Comparison of ENCODE assay signal across 16 cellular contexts in genomic region chr3:52775877-52776276, GRCh38. TPM values are rescaled to one million over a fixed set of nuclear protein-coding genes. Genes with fewer than 3 reads are reported as not detected.
DNase-seq lines count a peak whose midpoint lies in the region; ATAC-seq, FAIRE-seq and TF ChIP-seq lines count a peak whose summit lies in the region.
"Had no signal": no experiment of that assay in that cellular context is flagged by ENCODE, and none has a peak within 500 bp of the region (broad histone marks: within the 10 kb centered on the region; RNA-seq: fewer than 3 reads in every experiment).

No MANE protein-coding gene starts in this region.

- H2AFZ ChIP-seq in Karpas-422 (ENCODE audit: low read length) (peak overlapping the region; percentile 34; the same call in 1 of the 2 replicates), HepG2 (ENCODE audit: low read length) (no peak overlapping the region)
- H2AFZ ChIP-seq: GM23248 had no signal

- H3K4me2 ChIP-seq in Karpas-422 (ENCODE audit: low read depth, low read length, poor library complexity, severe bottlenecking) (no peak overlapping the region), HepG2 (ENCODE audit: low read depth, low read length) (peak overlapping the region; percentile 71)

- ATAC-seq in HepG2: peak; percentile 68
- no peak for ATAC-seq in GM19395 (IDR thresholded peaks at IDR 0.05; ENCODE audit: unreplicated experiment)
- no peak for ATAC-seq in HG03175 (IDR thresholded peaks at IDR 0.05; ENCODE audit: unreplicated experiment)
- no peak for ATAC-seq in activated CD8-positive, alpha-beta T cell treated with anti-CD3 and anti-CD28 coated beads, Interleukin-2, amount 10 ng/mL, durations not matched to agents 7 days and 5 days
- ATAC-seq: activated CD4-positive, alpha-beta T cell treated with anti-CD3 and anti-CD28 coated beads for 36 hours; mucosa of descending colon had no signal

- H3K27ac ChIP-seq in Karpas-422 (ENCODE audit: low read length) (no peak overlapping the region), HepG2 (ENCODE audit: extremely low read length, insufficient read depth, low read length) (peak overlapping the region; percentile 88)
- H3K27ac ChIP-seq: ascending aorta, GM23248, Peyer's patch had no signal

- H4K20me1 ChIP-seq in Karpas-422 (ENCODE audit: insufficient read depth, low read depth, low read length) (no peaks in the 10 kb centered on the region), HepG2 (ENCODE audit: insufficient read depth, low read length) (no peaks in the 10 kb centered on the region)

- TF ChIP-seq RAD21 in HepG2 (CRISPR knock-in tag; IDR thresholded peaks at IDR 0.05): no peak

- H3K9me3 ChIP-seq in Karpas-422 (ENCODE audit: low read length): no peaks in the 10 kb centered on the region
- H3K9me3 ChIP-seq in HepG2 (ENCODE audit: low read length): no peaks in the 10 kb centered on the region
- H3K9me3 ChIP-seq: ascending aorta, mucosa of descending colon, Peyer's patch had no signal

- DNase-seq in AG08396 (ENCODE audit: low spot score) (peak; percentile 1), Karpas-422 (no peak), HepG2 (ENCODE audit: low spot score) (peak; percentile 39)
- DNase-seq in activated CD8-positive, alpha-beta T cell treated with anti-CD3 and anti-CD28 coated beads, Interleukin-2, amount 10 ng/mL, durations not matched to agents 7 days and 5 days: no peak
- DNase-seq: activated CD4-positive, alpha-beta T cell treated with anti-CD3 and anti-CD28 coated beads for 36 hours; activated naive CD4-positive, alpha-beta T cell treated with anti-CD3 and anti-CD28 coated beads for 36 hours; CD4-positive, alpha-beta T cell; foreskin melanocyte; GM23248; NCI-H1105 treated with DMSO at 0.1 percent for 48 hours; substantia nigra had no signal

- peaks cover 15% of the 10 kb centered on the region for H3K4me1 Mint-ChIP-seq in activated CD8-positive, alpha-beta T cell treated with anti-CD3 and anti-CD28 coated beads, Interleukin-2, amount 10 ng/mL, durations not matched to agents 7 days and 5 days (ENCODE audit: low read depth)

- CTCF ChIA-PET in HepG2 (lab: Yijun Ruan, JAX; ENCODE audit: low intra/inter-chr PET ratio, low total read pairs): no interaction called here
- CTCF ChIA-PET in activated CD8-positive, alpha-beta T cell treated with anti-CD3 and anti-CD28 coated beads, Interleukin-2, amount 10 ng/mL, durations not matched to agents 7 days and 5 days (lab: Charles Lee): no interaction called here

- no peak overlapping the region for H3K27ac Mint-ChIP-seq in activated CD8-positive, alpha-beta T cell treated with anti-CD3 and anti-CD28 coated beads, Interleukin-2, amount 10 ng/mL, durations not matched to agents 7 days and 5 days
- H3K27ac Mint-ChIP-seq: activated CD4-positive, alpha-beta T cell treated with anti-CD3 and anti-CD28 coated beads for 36 hours; activated naive CD4-positive, alpha-beta T cell treated with anti-CD3 and anti-CD28 coated beads for 36 hours; CD4-positive, alpha-beta T cell had no signal

- H3K4me1 ChIP-seq in Karpas-422 (ENCODE audit: low read length) (peaks cover 12% of the 10 kb centered on the region), HepG2 (ENCODE audit: insufficient read depth, low read length) (peaks cover 90% of the 10 kb centered on the region)
- H3K4me1 ChIP-seq: ascending aorta had no signal

- no peaks in the 10 kb centered on the region for H3K9me3 Mint-ChIP-seq in activated CD8-positive, alpha-beta T cell treated with anti-CD3 and anti-CD28 coated beads, Interleukin-2, amount 10 ng/mL, durations not matched to agents 7 days and 5 days (ENCODE audit: insufficient read depth)
- H3K9me3 Mint-ChIP-seq: activated naive CD4-positive, alpha-beta T cell treated with anti-CD3 and anti-CD28 coated beads for 36 hours; CD4-positive, alpha-beta T cell had no signal

- H3K9me2 ChIP-seq in Karpas-422 (replicated peaks; ENCODE audit: insufficient read depth, low read length): no peaks in the 10 kb centered on the region

- H3K36me3 ChIP-seq in Karpas-422 (ENCODE audit: insufficient read depth, low read length) (no peaks in the 10 kb centered on the region), HepG2 (replicated peaks in 1 of 2; ENCODE audit: control insufficient read depth in 1 of 2, insufficient read depth in 2 of 2, low read length in 2 of 2) (no peaks in the 10 kb centered on the region)
- H3K36me3 ChIP-seq: ascending aorta, Peyer's patch had no signal

- 3% methylated on average over 8 of the region's 8 CpGs for WGBS in HepG2 (ENCODE audit: low lambda C conversion rate)

- intact Hi-C loops in HepG2 (cut with micrococcal nuclease; ENCODE audit: unreplicated experiment): loop anchor here (1.0 to 10.0 kb wide), 2 partner anchors 11 to 49 kb away; no protein-coding TSS in a partner anchor

- FAIRE-seq in HepG2 (lab: Jason Lieb, UNC): peak; percentile 67

- no peak for TF ChIP-seq CTCF in HepG2 (CRISPR knock-in tag; IDR thresholded peaks at IDR 0.05)

- peaks cover 10% of the 10 kb centered on the region for H3K27me3 Mint-ChIP-seq in activated CD8-positive, alpha-beta T cell treated with anti-CD3 and anti-CD28 coated beads, Interleukin-2, amount 10 ng/mL, durations not matched to agents 7 days and 5 days (ENCODE audit: low read depth)
- H3K27me3 Mint-ChIP-seq: activated CD4-positive, alpha-beta T cell treated with anti-CD3 and anti-CD28 coated beads for 36 hours; CD4-positive, alpha-beta T cell had no signal

- TF ChIP-seq EP300 in HepG2 (IDR thresholded peaks at IDR 0.05; ENCODE audit: low read depth in 2 of 2, low read length in 2 of 2) (no peak), HepG2 (CRISPR knock-in tag; IDR thresholded peaks at IDR 0.05; ENCODE audit: borderline replicate concordance) (no peak)

- H3K9ac ChIP-seq in Karpas-422 (ENCODE audit: low read length) (no peak overlapping the region), HepG2 (ENCODE audit: insufficient read depth, low read depth, low read length) (peak overlapping the region; percentile 59)
- H3K9ac ChIP-seq: GM23248 had no signal

- in situ Hi-C loops in HepG2 (cut with HindIII; ENCODE audit: extremely low pct_ligation_motif_present, low pct_unique_long_range_greater_than_20kb): no loop called here

- no peaks in the 10 kb centered on the region for H3K27me3 ChIP-seq in Karpas-422 (ENCODE audit: low read length)
- no peaks in the 10 kb centered on the region for H3K27me3 ChIP-seq in HepG2 (ENCODE audit: control insufficient read depth in 1 of 2, insufficient read depth in 2 of 2, low read length in 2 of 2)
- H3K27me3 ChIP-seq: ascending aorta, Peyer's patch had no signal

- POLR2A ChIA-PET in HepG2 (lab: Yijun Ruan, JAX): interaction anchor here (0.8 to 18.4 kb wide), 8 partner anchors 11 to 385 kb away, joined by 3 to 466 read pairs (median 7); partner anchors contain the start of genes ITIH3 and PRKCD
- POLR2A ChIA-PET in activated CD8-positive, alpha-beta T cell treated with anti-CD3 and anti-CD28 coated beads, Interleukin-2, amount 10 ng/mL, durations not matched to agents 7 days and 5 days (lab: Charles Lee): interaction anchor here (0.5 kb wide), 1 partner anchor 326 kb away, joined by 4 read pairs; no protein-coding TSS in a partner anchor

- H3K4me3 Mint-ChIP-seq in activated CD8-positive, alpha-beta T cell treated with anti-CD3 and anti-CD28 coated beads, Interleukin-2, amount 10 ng/mL, durations not matched to agents 7 days and 5 days: no peak overlapping the region
- H3K4me3 Mint-ChIP-seq: activated CD4-positive, alpha-beta T cell treated with anti-CD3 and anti-CD28 coated beads for 36 hours; activated naive CD4-positive, alpha-beta T cell treated with anti-CD3 and anti-CD28 coated beads for 36 hours; CD4-positive, alpha-beta T cell had no signal

- H3K79me2 ChIP-seq in Karpas-422 (ENCODE audit: low read length) (no peaks in the 10 kb centered on the region), HepG2 (ENCODE audit: insufficient read depth, low read length) (no peaks in the 10 kb centered on the region)

- no peak overlapping the region for H3K4me3 ChIP-seq in Karpas-422 (ENCODE audit: low read length)
- H3K4me3 ChIP-seq in HepG2 (replicated peaks in 1 of 3; ENCODE audit: insufficient read depth in 1 of 3, low read depth in 2 of 3, low read length in 3 of 3): peak overlapping the region in 1 of 3 experiments; percentile 58; a peak in 2 of 6 replicates
- H3K4me3 ChIP-seq: ascending aorta, GM23248, mucosa of descending colon, Peyer's patch had no signal

- no peaks in the 10 kb centered on the region for H3K36me3 Mint-ChIP-seq in activated CD8-positive, alpha-beta T cell treated with anti-CD3 and anti-CD28 coated beads, Interleukin-2, amount 10 ng/mL, durations not matched to agents 7 days and 5 days (ENCODE audit: low read depth)

- BruUV-seq in HepG2 (replicated peaks; lab: Mats Ljungman, UMichigan): no TSS peak

- TF ChIP-seq POLR2A in HepG2 (IDR thresholded peaks at IDR 0.05; ENCODE audit: insufficient read depth in 1 of 2, low read depth in 2 of 2, low read length in 2 of 2): peak in 1 of 2 experiments; percentile 49; a peak in 1 of 4 replicates

RNA-seq across cellular contexts. Expression of gene ITIH1, which starts 1.5 kb away (rescaled TPM):
- not detected in 2 replicates for total RNA-seq in Karpas-422 (2014; rRNA removed; shearing (Covaris generic); ENCODE audit: low replicate concordance)
- total RNA-seq in HepG2 (2016; rRNA removed; fragmentation: Illumina TruSeq; extraction: Trizol): 9.8 and 12.3 TPM in 2 replicates
- total RNA-seq in HepG2 (2016; cell fraction: cytosol; rRNA removed; fragmentation: Illumina TruSeq; extraction: Trizol; ENCODE audit: low read depth): 7.6 and 10.0 TPM in 2 replicates
- 7.8 and 12.6 TPM in 2 replicates for total RNA-seq in HepG2 (2016; cell fraction: insoluble cytoplasmic fraction; rRNA removed; fragmentation: Illumina TruSeq; extraction: Trizol)
- total RNA-seq in HepG2 (2016; cell fraction: membrane; rRNA removed; fragmentation: Illumina TruSeq; extraction: Trizol): 10.1 and 13.2 TPM in 2 replicates
- total RNA-seq in HepG2 (2016; cell fraction: nucleus; rRNA removed; fragmentation: Illumina TruSeq; extraction: Trizol): 10.1 and 14.4 TPM in 2 replicates
- polyA plus RNA-seq in HepG2 (2011; rRNA removed): 19.6 and 46.5 TPM in 2 replicates
- 19.0 and 27.6 TPM in 2 replicates for polyA plus RNA-seq in HepG2 (2011; cell fraction: cytosol; rRNA removed)
- 84.4 and 124 TPM in 2 replicates for polyA plus RNA-seq in HepG2 (2011; cell fraction: nucleus; rRNA removed)
- 39.9 and 42.6 TPM in 2 replicates for polyA plus RNA-seq in HepG2 (2012)
- 8.5 and 8.8 TPM in 2 replicates for polyA plus RNA-seq in HepG2 (2016; cell fraction: cytosol; fragmentation: Illumina TruSeq; extraction: Trizol; ENCODE audit: low read depth)
- 9.1 and 10.1 TPM in 2 replicates for polyA plus RNA-seq in HepG2 (2016; cell fraction: insoluble cytoplasmic fraction; fragmentation: Illumina TruSeq; extraction: Trizol; ENCODE audit: low read depth)
- polyA plus RNA-seq in HepG2 (2016; cell fraction: membrane; fragmentation: Illumina TruSeq; extraction: Trizol; ENCODE audit: low read depth): 8.5 and 11.6 TPM in 2 replicates
- 21.9 and 26.1 TPM in 2 replicates for polyA plus RNA-seq in HepG2 (2016; cell fraction: nucleus; fragmentation: Illumina TruSeq; extraction: Trizol; ENCODE audit: insufficient read depth, low read depth)
- 17.9 TPM in 1 of 2 replicates, not detected in the other for polyA minus RNA-seq in HepG2 (2011; rRNA and poly(A)+ RNA removed; ENCODE audit: low replicate concordance)
- polyA minus RNA-seq in HepG2 (2011; cell fraction: cytosol; rRNA and poly(A)+ RNA removed): 5.0 and 10.8 TPM in 2 replicates
- polyA minus RNA-seq in HepG2 (2011; cell fraction: nucleus; rRNA and poly(A)+ RNA removed): 9.7 and 16.8 TPM in 2 replicates
- not detected for total RNA-seq in activated CD8-positive, alpha-beta T cell treated with anti-CD3 and anti-CD28 coated beads, Interleukin-2, amount 10 ng/mL, durations not matched to agents 7 days and 5 days
- total RNA-seq: activated CD4-positive, alpha-beta T cell treated with anti-CD3 and anti-CD28 coated beads for 36 hours; activated naive CD4-positive, alpha-beta T cell treated with anti-CD3 and anti-CD28 coated beads for 36 hours; CD4-positive, alpha-beta T cell; GM23248; mucosa of descending colon; Peyer's patch had no signal
- polyA plus RNA-seq: GM23248 had no signal

RNA-seq across cellular contexts. Expression of gene NEK4, which starts 5.1 kb away (rescaled TPM):
- total RNA-seq in Karpas-422 (2014; rRNA removed; shearing (Covaris generic); ENCODE audit: low replicate concordance): 20.5 and 44.1 TPM in 2 replicates
- 38.0 and 38.5 TPM in 2 replicates for total RNA-seq in HepG2 (2016; rRNA removed; fragmentation: Illumina TruSeq; extraction: Trizol)
- 18.0 and 19.7 TPM in 2 replicates for total RNA-seq in HepG2 (2016; cell fraction: cytosol; rRNA removed; fragmentation: Illumina TruSeq; extraction: Trizol; ENCODE audit: low read depth)
- total RNA-seq in HepG2 (2016; cell fraction: insoluble cytoplasmic fraction; rRNA removed; fragmentation: Illumina TruSeq; extraction: Trizol): 34.9 and 36.4 TPM in 2 replicates
- total RNA-seq in HepG2 (2016; cell fraction: membrane; rRNA removed; fragmentation: Illumina TruSeq; extraction: Trizol): 51.1 and 53.4 TPM in 2 replicates
- 26.1 and 33.6 TPM in 2 replicates for total RNA-seq in HepG2 (2016; cell fraction: nucleus; rRNA removed; fragmentation: Illumina TruSeq; extraction: Trizol)
- 16.5 and 16.7 TPM in 2 replicates for polyA plus RNA-seq in HepG2 (2011; rRNA removed)
- polyA plus RNA-seq in HepG2 (2011; cell fraction: cytosol; rRNA removed): 8.4 and 11.3 TPM in 2 replicates
- 13.6 and 17.2 TPM in 2 replicates for polyA plus RNA-seq in HepG2 (2011; cell fraction: nucleus; rRNA removed)
- 13.3 and 14.9 TPM in 2 replicates for polyA plus RNA-seq in HepG2 (2012)
- polyA plus RNA-seq in HepG2 (2016; cell fraction: cytosol; fragmentation: Illumina TruSeq; extraction: Trizol; ENCODE audit: low read depth): 8.7 and 9.1 TPM in 2 replicates
- polyA plus RNA-seq in HepG2 (2016; cell fraction: insoluble cytoplasmic fraction; fragmentation: Illumina TruSeq; extraction: Trizol; ENCODE audit: low read depth): 27.2 and 31.1 TPM in 2 replicates
- polyA plus RNA-seq in HepG2 (2016; cell fraction: membrane; fragmentation: Illumina TruSeq; extraction: Trizol; ENCODE audit: low read depth): 22.7 and 22.9 TPM in 2 replicates
- polyA plus RNA-seq in HepG2 (2016; cell fraction: nucleus; fragmentation: Illumina TruSeq; extraction: Trizol; ENCODE audit: insufficient read depth, low read depth): 31.4 and 31.8 TPM in 2 replicates
- polyA minus RNA-seq in HepG2 (2011; rRNA and poly(A)+ RNA removed; ENCODE audit: low replicate concordance): 8.2 and 15.1 TPM in 2 replicates
- polyA minus RNA-seq in HepG2 (2011; cell fraction: cytosol; rRNA and poly(A)+ RNA removed): 12.0 and 14.8 TPM in 2 replicates
- polyA minus RNA-seq in HepG2 (2011; cell fraction: nucleus; rRNA and poly(A)+ RNA removed): 31.7 and 49.4 TPM in 2 replicates
- 10 to 100 TPM; 21.9 to 23.7 TPM for total RNA-seq in activated CD8-positive, alpha-beta T cell treated with anti-CD3 and anti-CD28 coated beads, Interleukin-2, amount 10 ng/mL, durations not matched to agents 7 days and 5 days

RNA-seq across cellular contexts. Expression of gene ITIH3, which starts 18.7 kb away (rescaled TPM):
- not detected in 2 replicates for total RNA-seq in Karpas-422 (2014; rRNA removed; shearing (Covaris generic); ENCODE audit: low replicate concordance)
- total RNA-seq in HepG2 (2016; rRNA removed; fragmentation: Illumina TruSeq; extraction: Trizol): 38.9 and 105 TPM in 2 replicates
- 10.8 and 12.0 TPM in 2 replicates for total RNA-seq in HepG2 (2016; cell fraction: cytosol; rRNA removed; fragmentation: Illumina TruSeq; extraction: Trizol; ENCODE audit: low read depth)
- total RNA-seq in HepG2 (2016; cell fraction: insoluble cytoplasmic fraction; rRNA removed; fragmentation: Illumina TruSeq; extraction: Trizol): 37.6 and 103 TPM in 2 replicates
- 14.7 and 16.8 TPM in 2 replicates for total RNA-seq in HepG2 (2016; cell fraction: membrane; rRNA removed; fragmentation: Illumina TruSeq; extraction: Trizol)
- 132 and 140 TPM in 2 replicates for total RNA-seq in HepG2 (2016; cell fraction: nucleus; rRNA removed; fragmentation: Illumina TruSeq; extraction: Trizol)
- 632 and 1,233 TPM in 2 replicates for polyA plus RNA-seq in HepG2 (2011; rRNA removed)
- polyA plus RNA-seq in HepG2 (2011; cell fraction: cytosol; rRNA removed): 347 and 666 TPM in 2 replicates
- polyA plus RNA-seq in HepG2 (2011; cell fraction: nucleus; rRNA removed): 3,464 and 4,379 TPM in 2 replicates
- polyA plus RNA-seq in HepG2 (2012): 718 and 962 TPM in 2 replicates
- polyA plus RNA-seq in HepG2 (2016; cell fraction: cytosol; fragmentation: Illumina TruSeq; extraction: Trizol; ENCODE audit: low read depth): 7.0 and 7.3 TPM in 2 replicates
- 31.3 and 36.2 TPM in 2 replicates for polyA plus RNA-seq in HepG2 (2016; cell fraction: insoluble cytoplasmic fraction; fragmentation: Illumina TruSeq; extraction: Trizol; ENCODE audit: low read depth)
- 10.3 TPM in 2 replicates for polyA plus RNA-seq in HepG2 (2016; cell fraction: membrane; fragmentation: Illumina TruSeq; extraction: Trizol; ENCODE audit: low read depth)
- polyA plus RNA-seq in HepG2 (2016; cell fraction: nucleus; fragmentation: Illumina TruSeq; extraction: Trizol; ENCODE audit: insufficient read depth, low read depth): 273 and 284 TPM in 2 replicates
- polyA minus RNA-seq in HepG2 (2011; rRNA and poly(A)+ RNA removed; ENCODE audit: low replicate concordance): 0.26 and 415 TPM in 2 replicates
- 134 and 348 TPM in 2 replicates for polyA minus RNA-seq in HepG2 (2011; cell fraction: cytosol; rRNA and poly(A)+ RNA removed)
- polyA minus RNA-seq in HepG2 (2011; cell fraction: nucleus; rRNA and poly(A)+ RNA removed): 662 and 1,024 TPM in 2 replicates
- total RNA-seq in activated CD8-positive, alpha-beta T cell treated with anti-CD3 and anti-CD28 coated beads, Interleukin-2, amount 10 ng/mL, durations not matched to agents 7 days and 5 days: not detected
- total RNA-seq: activated CD4-positive, alpha-beta T cell treated with anti-CD3 and anti-CD28 coated beads for 36 hours; activated naive CD4-positive, alpha-beta T cell treated with anti-CD3 and anti-CD28 coated beads for 36 hours; CD4-positive, alpha-beta T cell; GM23248 had no signal
- polyA plus RNA-seq: GM23248 had no signal

RNA-seq across cellular contexts. Expression of gene ITIH4, which starts 54.6 kb away (rescaled TPM):
- 11.1 and 14.3 TPM in 2 replicates for total RNA-seq in Karpas-422 (2014; rRNA removed; shearing (Covaris generic); ENCODE audit: low replicate concordance)
- total RNA-seq in HepG2 (2016; rRNA removed; fragmentation: Illumina TruSeq; extraction: Trizol): 1.5 and 5.3 TPM in 2 replicates
- 1.1 and 1.6 TPM in 2 replicates for total RNA-seq in HepG2 (2016; cell fraction: cytosol; rRNA removed; fragmentation: Illumina TruSeq; extraction: Trizol; ENCODE audit: low read depth)
- total RNA-seq in HepG2 (2016; cell fraction: insoluble cytoplasmic fraction; rRNA removed; fragmentation: Illumina TruSeq; extraction: Trizol): 2.2 and 6.6 TPM in 2 replicates
- total RNA-seq in HepG2 (2016; cell fraction: membrane; rRNA removed; fragmentation: Illumina TruSeq; extraction: Trizol): 1.0 and 2.3 TPM in 2 replicates
- total RNA-seq in HepG2 (2016; cell fraction: nucleus; rRNA removed; fragmentation: Illumina TruSeq; extraction: Trizol): 6.0 and 8.7 TPM in 2 replicates
- polyA plus RNA-seq in HepG2 (2011; rRNA removed): 2.7 and 3.7 TPM in 2 replicates
- 1.1 and 1.6 TPM in 2 replicates for polyA plus RNA-seq in HepG2 (2011; cell fraction: cytosol; rRNA removed)
- polyA plus RNA-seq in HepG2 (2011; cell fraction: nucleus; rRNA removed): 6.7 and 7.2 TPM in 2 replicates
- polyA plus RNA-seq in HepG2 (2012): 0.95 TPM in 1 of 2 replicates, not detected in the other
- polyA plus RNA-seq in HepG2 (2016; cell fraction: cytosol; fragmentation: Illumina TruSeq; extraction: Trizol; ENCODE audit: low read depth): 0.76 and 1.1 TPM in 2 replicates
- 1.3 and 1.6 TPM in 2 replicates for polyA plus RNA-seq in HepG2 (2016; cell fraction: insoluble cytoplasmic fraction; fragmentation: Illumina TruSeq; extraction: Trizol; ENCODE audit: low read depth)
- 1.2 and 1.4 TPM in 2 replicates for polyA plus RNA-seq in HepG2 (2016; cell fraction: membrane; fragmentation: Illumina TruSeq; extraction: Trizol; ENCODE audit: low read depth)
- 10.2 and 12.6 TPM in 2 replicates for polyA plus RNA-seq in HepG2 (2016; cell fraction: nucleus; fragmentation: Illumina TruSeq; extraction: Trizol; ENCODE audit: insufficient read depth, low read depth)
- polyA minus RNA-seq in HepG2 (2011; rRNA and poly(A)+ RNA removed; ENCODE audit: low replicate concordance): 1.8 and 2.5 TPM in 2 replicates
- polyA minus RNA-seq in HepG2 (2011; cell fraction: cytosol; rRNA and poly(A)+ RNA removed): 0.59 and 0.97 TPM in 2 replicates
- 0.64 and 2.5 TPM in 2 replicates for polyA minus RNA-seq in HepG2 (2011; cell fraction: nucleus; rRNA and poly(A)+ RNA removed)
- 10 to 100 TPM; 15.1 to 16.3 TPM for total RNA-seq in activated CD8-positive, alpha-beta T cell treated with anti-CD3 and anti-CD28 coated beads, Interleukin-2, amount 10 ng/mL, durations not matched to agents 7 days and 5 days
- polyA plus RNA-seq: GM23248 had no signal

RNA-seq across cellular contexts. Expression of gene MUSTN1, which starts 58.9 kb away (rescaled TPM):
- 2.4 TPM in 1 of 2 replicates, not detected in the other for total RNA-seq in Karpas-422 (2014; rRNA removed; shearing (Covaris generic); ENCODE audit: low replicate concordance)
- total RNA-seq in HepG2 (2016; rRNA removed; fragmentation: Illumina TruSeq; extraction: Trizol): 1.3 and 1.4 TPM in 2 replicates
- 1.1 TPM in 1 of 2 replicates, not detected in the other for total RNA-seq in HepG2 (2016; cell fraction: cytosol; rRNA removed; fragmentation: Illumina TruSeq; extraction: Trizol; ENCODE audit: low read depth)
- total RNA-seq in HepG2 (2016; cell fraction: insoluble cytoplasmic fraction; rRNA removed; fragmentation: Illumina TruSeq; extraction: Trizol): 1.8 and 2.0 TPM in 2 replicates
- 0.62 and 1.3 TPM in 2 replicates for total RNA-seq in HepG2 (2016; cell fraction: membrane; rRNA removed; fragmentation: Illumina TruSeq; extraction: Trizol)
- 1.5 and 1.8 TPM in 2 replicates for total RNA-seq in HepG2 (2016; cell fraction: nucleus; rRNA removed; fragmentation: Illumina TruSeq; extraction: Trizol)
- polyA plus RNA-seq in HepG2 (2011; rRNA removed): 0.60 and 0.84 TPM in 2 replicates
- 0.46 and 0.76 TPM in 2 replicates for polyA plus RNA-seq in HepG2 (2011; cell fraction: cytosol; rRNA removed)
- 8.5 TPM in 2 replicates for polyA plus RNA-seq in HepG2 (2011; cell fraction: nucleus; rRNA removed)
- 0.59 and 1.6 TPM in 2 replicates for polyA plus RNA-seq in HepG2 (2012)
- 0.95 and 1.2 TPM in 2 replicates for polyA plus RNA-seq in HepG2 (2016; cell fraction: cytosol; fragmentation: Illumina TruSeq; extraction: Trizol; ENCODE audit: low read depth)
- 1.7 and 2.2 TPM in 2 replicates for polyA plus RNA-seq in HepG2 (2016; cell fraction: insoluble cytoplasmic fraction; fragmentation: Illumina TruSeq; extraction: Trizol; ENCODE audit: low read depth)
- polyA plus RNA-seq in HepG2 (2016; cell fraction: membrane; fragmentation: Illumina TruSeq; extraction: Trizol; ENCODE audit: low read depth): 0.33 and 0.93 TPM in 2 replicates
- 4.6 and 6.7 TPM in 2 replicates for polyA plus RNA-seq in HepG2 (2016; cell fraction: nucleus; fragmentation: Illumina TruSeq; extraction: Trizol; ENCODE audit: insufficient read depth, low read depth)
- 0.54 TPM in 1 of 2 replicates, not detected in the other for polyA minus RNA-seq in HepG2 (2011; rRNA and poly(A)+ RNA removed; ENCODE audit: low replicate concordance)
- polyA minus RNA-seq in HepG2 (2011; cell fraction: cytosol; rRNA and poly(A)+ RNA removed): not detected in 2 replicates
- not detected in 2 replicates for polyA minus RNA-seq in HepG2 (2011; cell fraction: nucleus; rRNA and poly(A)+ RNA removed)
- total RNA-seq in activated CD8-positive, alpha-beta T cell treated with anti-CD3 and anti-CD28 coated beads, Interleukin-2, amount 10 ng/mL, durations not matched to agents 7 days and 5 days: 1 to 10 TPM; 1.5 TPM
- total RNA-seq: GM23248 had no signal
- polyA plus RNA-seq: GM23248 had no signal

Comparison
In these comparisons a context has a peak if more than half of its experiments do, and no peak if none do; other contexts are left out.
1. DNase-seq: peak in AG08396 (single experiment) and HepG2 (single experiment); none in Karpas-422 (single experiment) and activated CD8-positive, alpha-beta T cell treated with anti-CD3 and anti-CD28 coated beads, Interleukin-2, amount 10 ng/mL, durations not matched to agents 7 days and 5 days (single experiment).
2. RNA of gene ITIH3, which starts 18.7 kb away (total RNA-seq): 10.8 to 140 TPM in HepG2; not detected in Karpas-422 and not detected in activated CD8-positive, alpha-beta T cell treated with anti-CD3 and anti-CD28 coated beads, Interleukin-2, amount 10 ng/mL, durations not matched to agents 7 days and 5 days; every median in the first group is over 10 times any median in the second.